Comparison of ENCODE assay signal across 23 cellular contexts in the genomic region with DNA sequence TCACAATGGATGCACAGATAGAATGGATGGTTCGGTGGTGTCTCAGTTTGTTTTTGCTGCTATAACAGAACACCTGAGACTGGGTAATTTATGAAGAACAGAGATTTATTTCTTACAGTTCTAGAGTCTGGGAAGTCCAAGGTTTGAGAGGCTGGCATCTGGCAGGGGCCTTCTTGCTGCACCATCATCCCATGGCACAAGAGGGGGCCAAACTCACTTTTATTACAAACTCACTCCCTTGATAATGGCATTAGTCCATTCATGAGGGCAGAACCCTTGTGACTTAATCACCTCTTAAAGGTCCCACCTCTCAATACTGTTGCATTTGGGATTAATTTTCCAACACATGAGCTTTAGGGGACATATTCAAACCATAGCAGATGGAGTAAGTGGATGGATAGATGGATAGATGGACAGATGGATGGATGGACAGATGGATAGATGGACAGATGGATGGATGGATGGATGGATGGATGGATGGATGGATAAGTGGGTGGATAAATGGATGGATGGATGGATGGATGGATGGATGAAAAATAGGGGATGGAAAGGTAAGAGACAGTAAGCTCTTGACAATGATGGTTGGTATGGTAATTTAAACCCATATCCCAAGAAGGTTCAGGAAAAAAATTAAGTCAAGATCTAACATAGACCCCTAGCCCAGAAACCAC. TPM values are rescaled to one million over a fixed set of nuclear protein-coding genes. Genes with fewer than 3 reads are reported as not detected.
DNase-seq lines count a peak whose midpoint lies in the region; ATAC-seq and TF ChIP-seq lines count a peak whose summit lies in the region.
"Had no signal": no experiment of that assay in that cellular context is flagged by ENCODE, and none has a peak within 500 bp of the region (broad histone marks: within the 10 kb centered on the region; RNA-seq: fewer than 3 reads in every experiment).

No MANE protein-coding gene starts in this region.

- no peak for TF ChIP-seq EP300 in stomach (IDR thresholded peaks at IDR 0.05)

- no peak overlapping the region for H2AFZ ChIP-seq in GM23338
- H2AFZ ChIP-seq: hepatocyte had no signal

- no peaks in the 10 kb centered on the region for H3K9me3 ChIP-seq in liver (ENCODE audit: control insufficient read depth in 4 of 4, low read length in 3 of 4)
- no peaks in the 10 kb centered on the region for H3K9me3 ChIP-seq in stomach
- H3K9me3 ChIP-seq: ascending aorta, tibial artery had no signal

- ATAC-seq in GM23338: no peak
- ATAC-seq: activated T-cell treated with anti-CD3 and anti-CD28 coated beads, Interleukin-2, amount 50 U/mL, for 4 hours; sciatic nerve; T-helper 17 cell had no signal

- TF ChIP-seq RAD21 in liver (IDR thresholded peaks at IDR 0.05): peak; percentile 88 to 94

- H3K4me1 ChIP-seq in GM23338 (ENCODE audit: insufficient read depth) (peaks cover 7% of the 10 kb centered on the region), liver (ENCODE audit: control insufficient read depth in 4 of 4, insufficient read depth in 4 of 4, low read length in 3 of 4) (peaks cover 4 to 12% (median 7%) of the 10 kb centered on the region in 4 donors), stomach (peaks cover 0 to 8% (median 4%) of the 10 kb centered on the region in 4 donors)
- H3K4me1 ChIP-seq: ascending aorta, tibial artery had no signal

- in situ Hi-C loops in ACHN (cut with HindIII; ENCODE audit: low pct_ligation_motif_present, low pct_unique_long_range_greater_than_20kb, low sequenced_read_pairs) (no loop called here), SK-MEL-5 (cut with HindIII; ENCODE audit: low pct_unique_long_range_greater_than_20kb, low sequenced_read_pairs) (no loop called here)

- H4K20me1 ChIP-seq in GM23338 (replicated peaks; ENCODE audit: insufficient read depth): no peaks in the 10 kb centered on the region

- TF ChIP-seq POLR2A in stomach (IDR thresholded peaks at IDR 0.05): no peak

- WGBS in liver: 84% methylated on average over 1 of the region's 1 CpG
- 67 to 100% (median 86%) methylated on average over 1 of the region's 1 CpG for WGBS in stomach, 5 donors

- intact Hi-C loops in stomach (cut with DNase I; ENCODE audit: low total_unique reads): no loop called here

- peaks cover 19% of the 10 kb centered on the region for H3K27me3 Mint-ChIP-seq in GM23338 (ENCODE audit: insufficient read depth, low read depth, poor library complexity)

- no peak overlapping the region for H3K9ac ChIP-seq in liver (ENCODE audit: low read depth in 1 of 2, low read length in 2 of 2)

- no peak overlapping the region for H3K4me2 ChIP-seq in GM23338
- H3K4me2 ChIP-seq: hepatocyte had no signal

- H3K27me3 ChIP-seq in GM23338 (ENCODE audit: insufficient read depth): no peaks in the 10 kb centered on the region
- H3K27me3 ChIP-seq in liver (ENCODE audit: control insufficient read depth in 4 of 4, insufficient read depth in 4 of 4, low read length in 3 of 4): no peaks in the 10 kb centered on the region
- H3K27me3 ChIP-seq in stomach: peaks cover 0 to 65% (median 0%) of the 10 kb centered on the region in 3 donors
- H3K27me3 ChIP-seq: ascending aorta had no signal

- no peaks in the 10 kb centered on the region for H3K79me2 ChIP-seq in GM23338 (replicated peaks; ENCODE audit: insufficient read depth)
- H3K79me2 ChIP-seq: hepatocyte had no signal

- no peaks in the 10 kb centered on the region for H3K36me3 ChIP-seq in GM23338 (ENCODE audit: insufficient read depth)
- no peaks in the 10 kb centered on the region for H3K36me3 ChIP-seq in liver (ENCODE audit: control insufficient read depth in 4 of 4, insufficient read depth in 3 of 4, low read depth in 1 of 4, low read length in 3 of 4)
- no peaks in the 10 kb centered on the region for H3K36me3 ChIP-seq in stomach
- H3K36me3 ChIP-seq: ascending aorta, tibial artery had no signal

- no peaks in the 10 kb centered on the region for H3K9me2 ChIP-seq in GM23338 (ENCODE audit: insufficient read depth)

- no peak overlapping the region for H3K27ac ChIP-seq in GM23338 (ENCODE audit: low read depth)
- no peak overlapping the region for H3K27ac ChIP-seq in liver (ENCODE audit: low read depth in 1 of 2, low read length in 2 of 2)
- H3K27ac ChIP-seq in stomach: no peak overlapping the region
- H3K27ac ChIP-seq: ascending aorta, hepatocyte, tibial artery had no signal

- H3K4me3 ChIP-seq in GM23338: no peak overlapping the region
- no peak overlapping the region for H3K4me3 ChIP-seq in liver (ENCODE audit: low read depth in 1 of 3, low read length in 3 of 3)
- H3K4me3 ChIP-seq in stomach: no peak overlapping the region
- H3K4me3 ChIP-seq: ascending aorta, hepatocyte, lung, tibial artery had no signal

- peaks cover 9% of the 10 kb centered on the region; the same call in 2 of the 3 replicates for H3K4me1 Mint-ChIP-seq in GM23338
- H3K4me1 Mint-ChIP-seq: activated CD4-positive, alpha-beta memory T cell treated with anti-CD3 and anti-CD28 coated beads, Interleukin-2, amount 10 ng/mL, durations not matched to agents 7 days and 5 days had no signal

- DNase-seq in ACHN: peak; percentile 33
- no peak for DNase-seq in GM23338 (ENCODE audit: low spot score)
- peak; percentile 39 for DNase-seq in SK-MEL-5 (ENCODE audit: low read depth, low spot score)
- DNase-seq in NCI-H2081 treated with DMSO at 0.1 percent for 48 hours (lab: John Stamatoyannopoulos, UW): no peak
- no peak for DNase-seq in nucleus accumbens (lab: John Stamatoyannopoulos, UW)
- no peak for DNase-seq in stomach
- no peak for DNase-seq in SKM-1 (lab: John Stamatoyannopoulos, UW; ENCODE audit: unreplicated experiment)
- DNase-seq: activated CD4-positive, alpha-beta memory T cell treated with anti-CD3 and anti-CD28 coated beads, Interleukin-2, amount 10 ng/mL, durations not matched to agents 7 days and 5 days; activated CD4-positive, CD25-positive, alpha-beta regulatory T cell; activated naive CD4-positive, alpha-beta T cell treated with anti-CD3 and anti-CD28 coated beads, Interleukin-2, amount 50 U/mL, for 16 hours; activated T-cell treated with anti-CD3 and anti-CD28 coated beads, Interleukin-2, amount 50 U/mL, for 4 hours; GOT3; MM.1S; NCI-H1694; Right ventricle myocardium superior; stimulated activated naive CD4-positive, alpha-beta T cell; T-helper 17 cell; tibial artery had no signal

- H3K9me3 Mint-ChIP-seq in GM23338: no peaks in the 10 kb centered on the region
- H3K9me3 Mint-ChIP-seq: activated CD4-positive, alpha-beta memory T cell treated with anti-CD3 and anti-CD28 coated beads, Interleukin-2, amount 10 ng/mL, durations not matched to agents 7 days and 5 days; activated T-cell treated with anti-CD3 and anti-CD28 coated beads, Interleukin-2, amount 50 U/mL, for 4 hours had no signal

- H3K27ac Mint-ChIP-seq in GM23338: no peak overlapping the region
- H3K27ac Mint-ChIP-seq: activated CD4-positive, alpha-beta memory T cell treated with anti-CD3 and anti-CD28 coated beads, Interleukin-2, amount 10 ng/mL, durations not matched to agents 7 days and 5 days; T-helper 17 cell had no signal

- no peak overlapping the region for H3K4me3 Mint-ChIP-seq in GM23338
- H3K4me3 Mint-ChIP-seq: activated CD4-positive, alpha-beta memory T cell treated with anti-CD3 and anti-CD28 coated beads, Interleukin-2, amount 10 ng/mL, durations not matched to agents 7 days and 5 days; activated T-cell treated with anti-CD3 and anti-CD28 coated beads, Interleukin-2, amount 50 U/mL, for 4 hours; T-helper 17 cell had no signal

- no peaks in the 10 kb centered on the region for H3F3A ChIP-seq in GM23338 (replicated peaks; ENCODE audit: low read depth)

- no peaks in the 10 kb centered on the region for H3K36me3 Mint-ChIP-seq in GM23338 (ENCODE audit: low read depth)

- TF ChIP-seq CTCF in GM23338 (conservative IDR thresholded peaks at IDR 0.05; ENCODE audit: low read depth in 2 of 2) (peak; percentile 16 to 32; a peak in 2 of 4 replicates), liver (IDR thresholded peaks at IDR 0.05; ENCODE audit: low read depth, low read length, missing input control) (peak; percentile 73), stomach (IDR thresholded peaks at IDR 0.05) (peak in 1 of 7 experiments; percentile 9)

TF ChIP-seq in GM23338, 12 proteins besides CTCF, POLR2A, EP300 and RAD21 (continues in another document):
- no peak for TF ChIP-seq ZNF114 (CRISPR knock-in tag; IDR thresholded peaks at IDR 0.05)
- TF ChIP-seq CREB1 (CRISPR knock-in tag; IDR thresholded peaks at IDR 0.05; ENCODE audit: low read depth): no peak

TF ChIP-seq in liver, 16 proteins besides CTCF, POLR2A, EP300 and RAD21:
- no peak for TF ChIP-seq FOXA1 (IDR thresholded peaks at IDR 0.05)
- TF ChIP-seq HNF4A (conservative IDR thresholded peaks at IDR 0.05): peak in 1 of 2 donors; percentile 14

RNA-seq across cellular contexts. Expression of a gene that starts 16.5 kb away (rescaled TPM):
- 0.52 and 0.82 TPM in 2 replicates for total RNA-seq in GM23338 (2014; rRNA removed; shearing (Covaris generic))
- 2.9 and 4.6 TPM in 2 replicates for polyA plus RNA-seq in GM23338 (2016; fragmentation: Nextera tagmentation; extraction: Ambion mirVana)
- 1.2 and 1.7 TPM in 2 replicates for total RNA-seq in SK-MEL-5 (2014; rRNA removed; shearing (Covaris generic))
- polyA plus RNA-seq in SK-MEL-5 (2015; cell fraction: cytosol; rRNA removed): 7.5 and 11.2 TPM in 2 replicates
- 2.2 and 4.0 TPM in 2 replicates for polyA plus RNA-seq in SK-MEL-5 (2015; cell fraction: nucleus; rRNA removed)
- 10 to 100 TPM; 12.3 to 13.0 TPM for total RNA-seq in liver
- polyA plus RNA-seq in liver: 10 to 100 TPM; 14.9 to 15.1 TPM
- total RNA-seq in stomach: 100 to 1,000 TPM in 1 of 5 donors, 10 to 100 TPM in 3, 1 to 10 TPM in 1; 8.2 to 195 (median 13.0) TPM
- 10 to 100 TPM; 11.0 to 20.2 (median 11.3) TPM for polyA plus RNA-seq in stomach

RNA-seq across cellular contexts. Expression of a gene that starts 38.4 kb away (rescaled TPM):
- total RNA-seq in GM23338 (2014; rRNA removed; shearing (Covaris generic)): 23.7 and 26.2 TPM in 2 replicates
- polyA plus RNA-seq in GM23338 (2016; fragmentation: Nextera tagmentation; extraction: Ambion mirVana) (8.1 and 8.9 TPM in 2 replicates), liver (10 to 100 TPM; 16.6 to 19.4 TPM), stomach (1 to 10 TPM; 3.7 to 9.8 (median 8.2) TPM)
- 23.3 and 25.5 TPM in 2 replicates for total RNA-seq in SK-MEL-5 (2014; rRNA removed; shearing (Covaris generic))
- 40.9 and 48.7 TPM in 2 replicates for polyA plus RNA-seq in SK-MEL-5 (2015; cell fraction: cytosol; rRNA removed)
- 9.2 and 12.8 TPM in 2 replicates for polyA plus RNA-seq in SK-MEL-5 (2015; cell fraction: nucleus; rRNA removed)
- total RNA-seq in liver (10 to 100 TPM in 1 of 2 donors, 1 to 10 TPM in 1; 9.5 to 17.1 TPM), stomach (10 to 100 TPM in 4 of 5 donors, 1 to 10 TPM in 1; 4.0 to 53.1 (median 16.7) TPM)

Comparison
In these comparisons a context has a peak if more than half of its experiments do, and no peak if none do; other contexts are left out.
1. DNase-seq: peak in ACHN (single experiment) and SK-MEL-5 (single experiment); none in GM23338 (single experiment), NCI-H2081 treated with DMSO at 0.1 percent for 48 hours (single experiment), nucleus accumbens (0 of 56), stomach (single experiment) and SKM-1 (single experiment).